Comparison of ENCODE assay signal across 15 cellular contexts in genomic region chr2:61288070-61288841, GRCh38.
DNase-seq lines count a peak whose midpoint lies in the region; ATAC-seq and TF ChIP-seq lines count a peak whose summit lies in the region.
"Had no signal": no experiment of that assay in that cellular context is flagged by ENCODE, and none has a peak within 500 bp of the region (broad histone marks: within the 10 kb centered on the region; RNA-seq: fewer than 3 reads in every experiment).

No MANE protein-coding gene starts in this region.

- peak overlapping the region; percentile 36 for H3K27ac Mint-ChIP-seq in activated naive CD8-positive, alpha-beta T cell treated with anti-CD3 and anti-CD28 coated beads for 36 hours
- no peak overlapping the region for H3K27ac Mint-ChIP-seq in activated naive CD8-positive, alpha-beta T cell treated with anti-CD3 and anti-CD28 coated beads, Interleukin-2, amount 50 U/mL, for 24 hours
- H3K27ac Mint-ChIP-seq: activated T-helper 1 cell treated with anti-CD3 and anti-CD28 coated beads, Interleukin-12 subunit alpha, Interleukin-12 subunit beta, Interleukin-2, Interleukin-4 antibody, amounts not matched to agents 30 ng/mL and 10 ng/mL and 1 ng/mL, durations not matched to agents 14 hours and 24 hours and 36 hours had no signal

- H3K4me1 ChIP-seq in transverse colon = peaks cover 0 to 25% (median 8%) of the 10 kb centered on the region in 4 donors
- H3K4me1 ChIP-seq in foreskin keratinocyte = no peaks in the 10 kb centered on the region
- H3K4me1 ChIP-seq: pancreas, uterus had no signal

- TF ChIP-seq EP300 in transverse colon (IDR thresholded peaks at IDR 0.05; ENCODE audit: low read depth) = no peak

- intact Hi-C loops in transverse colon (cut with DNase I; ENCODE audit: low total_unique reads) = no loop called here

- H3K4me3 ChIP-seq in SK-N-MC (no peak overlapping the region), fibroblast of the aortic adventitia (ENCODE audit: low read depth, low read length) (no peak overlapping the region), transverse colon (no peak overlapping the region)
- H3K4me3 ChIP-seq: lung, pancreas, uterus had no signal

- H3K4me1 Mint-ChIP-seq in activated naive CD8-positive, alpha-beta T cell treated with anti-CD3 and anti-CD28 coated beads for 36 hours = peaks cover 11% of the 10 kb centered on the region
- H3K4me1 Mint-ChIP-seq in activated naive CD8-positive, alpha-beta T cell treated with anti-CD3 and anti-CD28 coated beads, Interleukin-2, amount 50 U/mL, for 24 hours = peaks cover 10% of the 10 kb centered on the region

- H3K27me3 ChIP-seq in transverse colon (no peaks in the 10 kb centered on the region), foreskin keratinocyte (no peaks in the 10 kb centered on the region)
- H3K27me3 ChIP-seq: pancreas, uterus had no signal

- H3K9me3 ChIP-seq in SK-N-MC (ENCODE audit: low read depth, low read length) (no peaks in the 10 kb centered on the region), transverse colon (no peaks in the 10 kb centered on the region)
- H3K9me3 ChIP-seq: pancreas, uterus had no signal

- peak overlapping the region; percentile 8 for H3K9ac ChIP-seq in SK-N-MC (ENCODE audit: insufficient read length)

- H3K27ac ChIP-seq in SK-N-MC (peak overlapping the region; percentile 64), transverse colon (peak overlapping the region; percentile 23 to 61 (median 47)), foreskin keratinocyte (no peak overlapping the region)
- H3K27ac ChIP-seq: pancreas, uterus had no signal

- H3K4me3 Mint-ChIP-seq in activated naive CD8-positive, alpha-beta T cell treated with anti-CD3 and anti-CD28 coated beads for 36 hours = no peak overlapping the region
- no peak overlapping the region for H3K4me3 Mint-ChIP-seq in activated naive CD8-positive, alpha-beta T cell treated with anti-CD3 and anti-CD28 coated beads, Interleukin-2, amount 50 U/mL, for 24 hours
- H3K4me3 Mint-ChIP-seq: activated T-helper 1 cell treated with anti-CD3 and anti-CD28 coated beads, Interleukin-12 subunit alpha, Interleukin-12 subunit beta, Interleukin-2, Interleukin-4 antibody, amounts not matched to agents 30 ng/mL and 10 ng/mL and 1 ng/mL, durations not matched to agents 14 hours and 24 hours and 36 hours had no signal

- no peak for TF ChIP-seq POLR2A in transverse colon (IDR thresholded peaks at IDR 0.05)

- no peaks in the 10 kb centered on the region for H3K9me3 Mint-ChIP-seq in activated naive CD8-positive, alpha-beta T cell treated with anti-CD3 and anti-CD28 coated beads for 36 hours
- no peaks in the 10 kb centered on the region for H3K9me3 Mint-ChIP-seq in activated naive CD8-positive, alpha-beta T cell treated with anti-CD3 and anti-CD28 coated beads, Interleukin-2, amount 50 U/mL, for 24 hours
- H3K9me3 Mint-ChIP-seq: activated T-helper 1 cell treated with anti-CD3 and anti-CD28 coated beads, Interleukin-12 subunit alpha, Interleukin-12 subunit beta, Interleukin-2, Interleukin-4 antibody, amounts not matched to agents 30 ng/mL and 10 ng/mL and 1 ng/mL, durations not matched to agents 14 hours and 24 hours and 36 hours had no signal

- in situ Hi-C loops in transverse colon (cut with MboI; ENCODE audit: low pct_ligation_motif_present in 1 of 4, low pct_unique_long_range_greater_than_20kb in 1 of 4, low sequenced_read_pairs in 3 of 4) = no loop called here

- peaks cover 21% of the 10 kb centered on the region for H3K36me3 Mint-ChIP-seq in activated naive CD8-positive, alpha-beta T cell treated with anti-CD3 and anti-CD28 coated beads for 36 hours
- H3K36me3 Mint-ChIP-seq in activated naive CD8-positive, alpha-beta T cell treated with anti-CD3 and anti-CD28 coated beads, Interleukin-2, amount 50 U/mL, for 24 hours (ENCODE audit: low read depth) = peaks cover 26% of the 10 kb centered on the region

- TF ChIP-seq CTCF in fibroblast of the aortic adventitia (IDR thresholded peaks at IDR 0.05; ENCODE audit: insufficient read depth, low read length) (no peak), transverse colon (IDR thresholded peaks at IDR 0.05) (no peak), foreskin keratinocyte (conservative IDR thresholded peaks at IDR 0.05) (no peak)

- H3K36me3 ChIP-seq in SK-N-MC (ENCODE audit: insufficient read depth, low read length) = peaks cover 26% of the 10 kb centered on the region
- peaks cover 0 to 35% (median 0%) of the 10 kb centered on the region in 4 donors for H3K36me3 ChIP-seq in transverse colon
- H3K36me3 ChIP-seq: pancreas, uterus had no signal

- no peak for DNase-seq in activated naive CD8-positive, alpha-beta T cell treated with anti-CD3 and anti-CD28 coated beads for 36 hours
- DNase-seq in activated naive CD8-positive, alpha-beta T cell treated with anti-CD3 and anti-CD28 coated beads, Interleukin-2, amount 50 U/mL, for 24 hours = no peak
- no peak for DNase-seq in SK-N-MC (ENCODE audit: low read depth, low spot score)
- DNase-seq in fibroblast of the aortic adventitia (ENCODE audit: low read depth) = peak; percentile 71
- no peak for DNase-seq in transverse colon
- DNase-seq in foreskin keratinocyte = no peak
- DNase-seq in NCI-H1417 treated with DMSO at 0.1 percent for 48 hours (lab: John Stamatoyannopoulos, UW) = no peak
- DNase-seq: activated CD4-positive, CD25-positive, alpha-beta regulatory T cell; NCI-H1105; NCI-H524 treated with DMSO at 0.1 percent for 48 hours; pancreas; uterus had no signal

- no peak for ATAC-seq in activated naive CD8-positive, alpha-beta T cell treated with anti-CD3 and anti-CD28 coated beads, Interleukin-2, amount 50 U/mL, for 24 hours
- ATAC-seq in foreskin keratinocyte (no peak), HG02840 (IDR thresholded peaks at IDR 0.05; ENCODE audit: low FRiP score, unreplicated experiment) (no peak)
- ATAC-seq: pancreas had no signal

- WGBS in transverse colon (ENCODE audit: low coverage in 1 of 2), 2 donors = 78 to 89% methylated on average over 6 to 8 of the region's 8 CpGs

- H3K27me3 Mint-ChIP-seq in activated naive CD8-positive, alpha-beta T cell treated with anti-CD3 and anti-CD28 coated beads for 36 hours = no peaks in the 10 kb centered on the region
- no peaks in the 10 kb centered on the region for H3K27me3 Mint-ChIP-seq in activated naive CD8-positive, alpha-beta T cell treated with anti-CD3 and anti-CD28 coated beads, Interleukin-2, amount 50 U/mL, for 24 hours
